ENCODE assay signal across 19 cellular contexts in the genomic region with DNA sequence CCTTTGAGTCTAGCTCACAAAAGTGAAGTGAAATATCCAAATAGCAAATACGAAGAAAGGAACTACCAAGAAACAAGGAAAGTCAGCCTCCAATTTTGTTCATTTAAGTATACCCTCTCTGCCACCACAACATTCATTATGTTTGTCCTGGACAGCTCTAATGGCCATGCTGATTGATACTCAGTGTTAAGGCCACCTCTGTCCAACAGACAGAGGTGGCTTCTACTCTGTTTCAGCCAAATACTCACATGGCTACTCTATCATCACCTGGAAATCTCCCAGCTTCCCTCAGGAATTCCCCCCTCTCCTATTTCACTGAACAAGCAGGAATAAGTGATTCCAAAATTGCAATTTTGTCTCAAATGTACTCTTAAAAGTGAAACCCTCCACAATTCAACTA. TPM values are rescaled to one million over a fixed set of nuclear protein-coding genes. Genes with fewer than 3 reads are reported as not detected.
DNase-seq lines count a peak whose midpoint lies in the region; ATAC-seq and TF ChIP-seq lines count a peak whose summit lies in the region.
"Had no signal": no experiment of that assay in that cellular context is flagged by ENCODE, and none has a peak within 500 bp of the region (broad histone marks: within the 10 kb centered on the region; RNA-seq: fewer than 3 reads in every experiment).

No MANE protein-coding gene starts in this region.

- no peaks in the 10 kb centered on the region for H3K79me1 ChIP-seq in trophoblast cell (ENCODE audit: low read length)

- H3K4me1 ChIP-seq in cardiac muscle cell (ENCODE audit: low read depth) = peaks cover 12% of the 10 kb centered on the region
- H3K4me1 ChIP-seq in trophoblast cell (ENCODE audit: control insufficient read depth in 1 of 2, insufficient read depth in 2 of 2, low read length in 2 of 2) = peaks cover 3 to 8% of the 10 kb centered on the region in 2 experiments
- peaks cover 50% of the 10 kb centered on the region for H3K4me1 ChIP-seq in left ventricle myocardium inferior

- no peak overlapping the region for H3K23ac ChIP-seq in trophoblast cell (ENCODE audit: low read length)

- POLR2A ChIA-PET in naive thymus-derived CD8-positive, alpha-beta T cell (lab: Charles Lee) = no interaction called here

- H3K4ac ChIP-seq in trophoblast cell (ENCODE audit: low read depth, low read length) = peak overlapping the region; percentile 75

- no peaks in the 10 kb centered on the region for H3K27me3 Mint-ChIP-seq in glutamatergic neuron (ENCODE audit: unreplicated experiment)
- H3K27me3 Mint-ChIP-seq in naive thymus-derived CD8-positive, alpha-beta T cell = no peaks in the 10 kb centered on the region

- H3K4me2 ChIP-seq in trophoblast cell (ENCODE audit: low read length) = no peak overlapping the region

- no peaks in the 10 kb centered on the region for H3K36me3 Mint-ChIP-seq in glutamatergic neuron (ENCODE audit: unreplicated experiment)
- peaks cover 0 to 3% (median 0%) of the 10 kb centered on the region in 3 donors for H3K36me3 Mint-ChIP-seq in naive thymus-derived CD8-positive, alpha-beta T cell

- H2AFZ ChIP-seq in trophoblast cell (ENCODE audit: insufficient read depth, low read length, poor library complexity) = no peak overlapping the region

- H2BK120ac ChIP-seq in trophoblast cell (ENCODE audit: insufficient read depth, low read length, poor library complexity) = no peak overlapping the region

- H3K36me3 ChIP-seq in cardiac muscle cell (no peaks in the 10 kb centered on the region), trophoblast cell (ENCODE audit: control insufficient read depth in 1 of 2, insufficient read depth in 2 of 2, low read length in 2 of 2) (peaks cover 2% of the 10 kb centered on the region in 2 experiments), left ventricle myocardium inferior (no peaks in the 10 kb centered on the region)

- peaks cover 7% of the 10 kb centered on the region for H3K9me3 Mint-ChIP-seq in glutamatergic neuron (ENCODE audit: unreplicated experiment)
- H3K9me3 Mint-ChIP-seq in naive thymus-derived CD8-positive, alpha-beta T cell = no peaks in the 10 kb centered on the region

- peaks cover 27% of the 10 kb centered on the region for H3K4me1 Mint-ChIP-seq in glutamatergic neuron (ENCODE audit: low read depth, unreplicated experiment)
- peaks cover 5 to 16% (median 14%) of the 10 kb centered on the region in 4 donors for H3K4me1 Mint-ChIP-seq in naive thymus-derived CD8-positive, alpha-beta T cell

- H3K18ac ChIP-seq in trophoblast cell (ENCODE audit: low read length) = no peak overlapping the region

- H3K9ac ChIP-seq in trophoblast cell (ENCODE audit: low read length) = no peak overlapping the region

- no peak for ATAC-seq in naive thymus-derived CD8-positive, alpha-beta T cell

- H3K4me3 ChIP-seq in cardiac muscle cell (no peak overlapping the region), trophoblast cell (ENCODE audit: low read depth, low read length) (no peak overlapping the region), left ventricle myocardium inferior (no peak overlapping the region)

- H2BK12ac ChIP-seq in trophoblast cell (ENCODE audit: low read length) = no peak overlapping the region

- no peak overlapping the region for H4K8ac ChIP-seq in trophoblast cell (ENCODE audit: low read depth, low read length)

- peaks cover 9% of the 10 kb centered on the region for H3K79me2 ChIP-seq in trophoblast cell (ENCODE audit: control insufficient read depth, insufficient read depth, low read length, poor library complexity)

- DNase-seq in cardiac muscle cell (ENCODE audit: low read depth in 1 of 2, low spot score in 1 of 2) (no peak), cardiac septum (ENCODE audit: low spot score) (no peak), M059J (ENCODE audit: low read depth) (peak; percentile 36), glutamatergic neuron (no peak), trophoblast cell (no peak), T-helper 1 cell (no peak), left ventricle myocardium inferior (no peak)
- DNase-seq in naive thymus-derived CD8-positive, alpha-beta T cell = no peak
- DNase-seq: ACHN, AML-193, DMS79 treated with DMSO at 0.1 percent for 48 hours, H7, KBM-7, NCI-H1417, NCI-H187, NCI-H2107, NCI-H226, NCI-H524, NCI-H82 had no signal

- H3K27ac Mint-ChIP-seq in glutamatergic neuron (ENCODE audit: unreplicated experiment) = peak overlapping the region; percentile 34
- H3K27ac Mint-ChIP-seq in naive thymus-derived CD8-positive, alpha-beta T cell = no peak overlapping the region

- TF ChIP-seq CTCF in cardiac muscle cell (IDR thresholded peaks at IDR 0.05; ENCODE audit: low read depth, low read length) (no peak), glutamatergic neuron (IDR thresholded peaks at IDR 0.05; ENCODE audit: partially characterized antibody, unreplicated experiment) (no peak), left ventricle myocardium inferior (IDR thresholded peaks at IDR 0.05; ENCODE audit: borderline replicate concordance) (no peak)

- H3K14ac ChIP-seq in trophoblast cell (ENCODE audit: low read length) = no peak overlapping the region

- H4K12ac ChIP-seq in trophoblast cell (ENCODE audit: low read depth, low read length) = no peak overlapping the region

- H3K9me3 ChIP-seq in cardiac muscle cell (ENCODE audit: low read depth) (no peaks in the 10 kb centered on the region), trophoblast cell (ENCODE audit: insufficient read depth, low read depth, low read length) (no peaks in the 10 kb centered on the region), left ventricle myocardium inferior (replicated peaks) (no peaks in the 10 kb centered on the region)

- H2BK5ac ChIP-seq in trophoblast cell (ENCODE audit: low read depth, low read length, poor library complexity) = no peak overlapping the region

- H3K27me3 ChIP-seq in cardiac muscle cell (no peaks in the 10 kb centered on the region), trophoblast cell (ENCODE audit: insufficient read depth, low read length) (no peaks in the 10 kb centered on the region), left ventricle myocardium inferior (ENCODE audit: low read depth) (no peaks in the 10 kb centered on the region)

- intact Hi-C loops in cardiac septum (cut with DNase I) (loop anchor here (10.0 kb wide), 1 partner anchor 165 kb away; no protein-coding TSS in a partner anchor), left ventricle myocardium inferior (cut with micrococcal nuclease) (no loop called here)

- H3K4me3 Mint-ChIP-seq in glutamatergic neuron (ENCODE audit: unreplicated experiment) = no peak overlapping the region
- H3K4me3 Mint-ChIP-seq in naive thymus-derived CD8-positive, alpha-beta T cell = no peak overlapping the region

- no peak overlapping the region for H4K91ac ChIP-seq in trophoblast cell (ENCODE audit: low read depth, low read length)

- H2AK5ac ChIP-seq in trophoblast cell (ENCODE audit: low read length) = no peak overlapping the region

- H3K27ac ChIP-seq in cardiac muscle cell (peak overlapping the region; percentile 5), trophoblast cell (ENCODE audit: low read depth, low read length) (no peak overlapping the region), left ventricle myocardium inferior (replicated peaks) (no peak overlapping the region)

- WGBS in trophoblast cell (ENCODE audit: extremely low coverage, insufficient coverage, insufficient read length) = no CpG with 5 or more reads among the region's 1 CpG

RNA-seq across cellular contexts. Expression of a gene that starts 10.7 kb away (rescaled TPM):
- 232 and 359 TPM in 2 replicates for total RNA-seq in cardiac muscle cell
- 31.8 and 34.0 TPM in 2 replicates for polyA plus RNA-seq in cardiac muscle cell
- total RNA-seq in cardiac septum = 334 TPM
- 278 and 401 TPM in 2 replicates for total RNA-seq in M059J (2014; rRNA removed; shearing (Covaris generic))
- 735 TPM for total RNA-seq in glutamatergic neuron (ENCODE audit: unreplicated experiment)
- polyA plus RNA-seq in trophoblast cell (2013) = 481 and 496 TPM in 2 replicates
- total RNA-seq in naive thymus-derived CD8-positive, alpha-beta T cell = 10 to 100 TPM; 31.0 to 33.8 TPM
- 1 to 10 TPM; 6.9 to 8.7 (median 7.6) TPM for polyA plus RNA-seq in naive thymus-derived CD8-positive, alpha-beta T cell
- 332 TPM for total RNA-seq in left ventricle myocardium inferior
